1 cellular context compared by ENCODE assay signal in genomic region chr14:54754623-54755386, GRCh38.
TF ChIP-seq lines count a peak whose summit lies in the region.

No MANE protein-coding gene starts in this region.

TF ChIP-seq in K562, 482 proteins besides CTCF, POLR2A, EP300 and RAD21 (continued from another document and continues in another):
- TF ChIP-seq ZBTB2 (IDR thresholded peaks at IDR 0.05) = peak; percentile 36; the same call in 1 of the 2 replicates
- peak; percentile 98 for TF ChIP-seq TCF3 (CRISPR knock-in tag; IDR thresholded peaks at IDR 0.05)
- TF ChIP-seq FUS (optimal IDR thresholded peaks at IDR 0.05; ENCODE audit: low read depth, low read length) = no peak
- no peak for TF ChIP-seq CBFB (CRISPR knock-in tag; IDR thresholded peaks at IDR 0.05)
- no peak for TF ChIP-seq ZNF717 (CRISPR knock-in tag; IDR thresholded peaks at IDR 0.05)
- TF ChIP-seq ZFP91 (CRISPR knock-in tag; IDR thresholded peaks at IDR 0.05) = no peak
- no peak for TF ChIP-seq HOXB6 (CRISPR knock-in tag; IDR thresholded peaks at IDR 0.05; ENCODE audit: borderline replicate concordance)
- TF ChIP-seq NELFE (IDR thresholded peaks at IDR 0.05; ENCODE audit: insufficient read depth, insufficient read length) = no peak
- no peak for TF ChIP-seq PCBP1 (IDR thresholded peaks at IDR 0.05; ENCODE audit: low read depth, low read length, poor library complexity, severe bottlenecking)
- TF ChIP-seq VEZF1 (CRISPR knock-in tag; IDR thresholded peaks at IDR 0.05) = peak; percentile 55
- TF ChIP-seq SMAD3 (CRISPR knock-in tag; conservative IDR thresholded peaks at IDR 0.05) = no peak
- TF ChIP-seq CC2D1A (IDR thresholded peaks at IDR 0.05) = peak; percentile 95; the same call in 1 of the 2 replicates
- no peak for TF ChIP-seq TARDBP (IDR thresholded peaks at IDR 0.05)
- TF ChIP-seq PREB (CRISPR knock-in tag; IDR thresholded peaks at IDR 0.05) = no peak
- no peak for TF ChIP-seq SP2 (IDR thresholded peaks at IDR 0.05; ENCODE audit: extremely low read depth, low read depth, low read length, poor library complexity, severe bottlenecking)
- TF ChIP-seq SUPT5H (IDR thresholded peaks at IDR 0.05) = peak; percentile 79
- no peak for TF ChIP-seq PBX2 (CRISPR knock-in tag; IDR thresholded peaks at IDR 0.05; ENCODE audit: low read depth)
- TF ChIP-seq PBX2 (tag; conservative IDR thresholded peaks at IDR 0.05; ENCODE audit: low read depth) = no peak; the same call in 1 of the 2 replicates
- TF ChIP-seq ZFP30 (CRISPR knock-in tag; IDR thresholded peaks at IDR 0.05; ENCODE audit: borderline replicate concordance) = no peak
- TF ChIP-seq ETS1 (conservative IDR thresholded peaks at IDR 0.05; ENCODE audit: control insufficient read depth, low read depth, low read length) = 0 out of 2 replicates have a peak, but pooled peaks have one; percentile 26
- no peak for TF ChIP-seq ELK3 (CRISPR knock-in tag; IDR thresholded peaks at IDR 0.05)
- TF ChIP-seq ELK1 (CRISPR knock-in tag; IDR thresholded peaks at IDR 0.05) = no peak
- TF ChIP-seq NUFIP1 (IDR thresholded peaks at IDR 0.05; ENCODE audit: partially characterized antibody) = no peak
- TF ChIP-seq HOMEZ (CRISPR knock-in tag; IDR thresholded peaks at IDR 0.05) = no peak
- TF ChIP-seq ZBTB8A (IDR thresholded peaks at IDR 0.05; ENCODE audit: partially characterized antibody) = no peak
- no peak; the same call in 1 of the 2 replicates for TF ChIP-seq IRF9 (tag; IDR thresholded peaks at IDR 0.05)
- no peak for TF ChIP-seq RB1 (IDR thresholded peaks at IDR 0.05; ENCODE audit: low read depth)
- peak; percentile 96 for TF ChIP-seq SOX6 (IDR thresholded peaks at IDR 0.05)
- TF ChIP-seq PRPF4 (IDR thresholded peaks at IDR 0.05; ENCODE audit: insufficient read depth, low read depth, low read length, poor library complexity, severe bottlenecking) = no peak
- TF ChIP-seq ZNF507 (tag; conservative IDR thresholded peaks at IDR 0.05) = no peak
- 0 out of 2 replicates have a peak, but pooled peaks have one; percentile 36 for TF ChIP-seq KLF1 (tag; IDR thresholded peaks at IDR 0.05)
- no peak for TF ChIP-seq PURB (CRISPR knock-in tag; IDR thresholded peaks at IDR 0.05; ENCODE audit: low read depth)
- TF ChIP-seq RAD51 (IDR thresholded peaks at IDR 0.05; ENCODE audit: borderline replicate concordance, low read depth) = no peak
- TF ChIP-seq SMAD2 (IDR thresholded peaks at IDR 0.05; ENCODE audit: low read depth, low read length) = no peak
- peak in 1 of 3 experiments; percentile 51 for TF ChIP-seq YY1 (IDR thresholded peaks at IDR 0.05; ENCODE audit: borderline replicate concordance in 1 of 3, control insufficient read depth in 1 of 3, extremely low read depth in 1 of 3, insufficient read depth in 3 of 3, insufficient read length in 1 of 3, insufficient replicate concordance in 2 of 3, low read depth in 1 of 3, low read length in 2 of 3)
- no peak for TF ChIP-seq SNAPC5 (CRISPR knock-in tag; IDR thresholded peaks at IDR 0.05)
- no peak for TF ChIP-seq ZNF134 (CRISPR knock-in tag; conservative IDR thresholded peaks at IDR 0.05)
- TF ChIP-seq CSDE1 (IDR thresholded peaks at IDR 0.05) = no peak
- no peak for TF ChIP-seq L3MBTL2 (IDR thresholded peaks at IDR 0.05)
- no peak for TF ChIP-seq C11orf30 (IDR thresholded peaks at IDR 0.05; ENCODE audit: low read depth)
- no peak for TF ChIP-seq YBX1 (IDR thresholded peaks at IDR 0.05)
- TF ChIP-seq RBM22 (IDR thresholded peaks at IDR 0.05; ENCODE audit: low read depth, low read length, poor library complexity, severe bottlenecking) = no peak
- no peak for TF ChIP-seq USF1 (CRISPR knock-in tag; IDR thresholded peaks at IDR 0.05)
- peak; percentile 85 to 86 for TF ChIP-seq NCOA2 (IDR thresholded peaks at IDR 0.05; ENCODE audit: partially characterized antibody in 2 of 2)
- no peak for TF ChIP-seq ZNF740 (CRISPR knock-in tag; IDR thresholded peaks at IDR 0.05)
- no peak for TF ChIP-seq ZNF740 (tag; IDR thresholded peaks at IDR 0.05)
- no peak for TF ChIP-seq TSC22D4 (tag; IDR thresholded peaks at IDR 0.05)
